In genomic region chrX:13939741-13940597, GRCh38 we compare ENCODE assay signal across 16 cellular contexts.
DNase-seq lines count a peak whose midpoint lies in the region; ATAC-seq and TF ChIP-seq lines count a peak whose summit lies in the region.
"Had no signal": no experiment of that assay in that cellular context is flagged by ENCODE, and none has a peak within 500 bp of the region (broad histone marks: within the 10 kb centered on the region; RNA-seq: fewer than 3 reads in every experiment).

No MANE protein-coding gene starts in this region.

- no peak overlapping the region for H3K14ac ChIP-seq in neuronal stem cell (ENCODE audit: low read length)

- TF ChIP-seq CTCF in dorsolateral prefrontal cortex (IDR thresholded peaks at IDR 0.05 in 54 of 56, conservative IDR thresholded peaks at IDR 0.05 in 2 of 56; ENCODE audit: low read depth in 1 of 56, partially characterized antibody in 56 of 56) (no peak), brain microvascular endothelial cell (IDR thresholded peaks at IDR 0.05; ENCODE audit: low read depth, low read length, missing control alignments) (no peak)

- H3K27ac ChIP-seq in dorsolateral prefrontal cortex: peak overlapping the region in 57 of 59 donors; percentile 51 to 98 (median 94)
- no peak overlapping the region for H3K27ac ChIP-seq in neuronal stem cell (replicated peaks; ENCODE audit: low read length)
- no peak overlapping the region for H3K27ac ChIP-seq in brain microvascular endothelial cell
- H3K27ac ChIP-seq: BLaER1 treated with 17β-estradiol and CSF1 and Interleukin-3, amounts not matched to agents 10 nM and 100 nM; ovary; thyroid gland had no signal

- H4K8ac ChIP-seq in neuronal stem cell (ENCODE audit: low read depth, low read length): no peak overlapping the region

- no peak overlapping the region for H3K4me2 ChIP-seq in neuronal stem cell (ENCODE audit: insufficient read depth, low read length, poor library complexity, severe bottlenecking)

- H3K4me3 ChIP-seq in dorsolateral prefrontal cortex: peak overlapping the region in 13 of 59 donors; percentile 3 to 81 (median 73)
- no peak overlapping the region for H3K4me3 ChIP-seq in neuronal stem cell (ENCODE audit: low read length in 2 of 2)
- H3K4me3 ChIP-seq in brain microvascular endothelial cell (ENCODE audit: low read depth, low read length): no peak overlapping the region
- H3K4me3 ChIP-seq: GM12878, ovary, thyroid gland had no signal

- no peak overlapping the region for H2AK5ac ChIP-seq in neuronal stem cell (ENCODE audit: low read depth, low read length)

- in situ Hi-C loops in brain microvascular endothelial cell (cut with HindIII; ENCODE audit: low pct_ligation_motif_present, low sequenced_read_pairs): no loop called here

- no peak overlapping the region for H4K91ac ChIP-seq in neuronal stem cell (ENCODE audit: low read depth, low read length, poor library complexity)

- intact Hi-C loops in dorsolateral prefrontal cortex (cut with DNase I): loop anchor here (2.0 to 5.0 kb wide), 3 partner anchors 38 to 89 kb away; partner anchors contain the start of gene GEMIN8 (in 1 of the 2)

- ATAC-seq in HG03108 (IDR thresholded peaks at IDR 0.05; ENCODE audit: unreplicated experiment) (no peak), GM18861 (IDR thresholded peaks at IDR 0.05; ENCODE audit: unreplicated experiment) (no peak)
- ATAC-seq: GM12878, Right ventricle myocardium inferior had no signal

- H3K9me3 ChIP-seq in neuronal stem cell (replicated peaks in 1 of 2; ENCODE audit: control insufficient read depth in 2 of 2, insufficient read depth in 1 of 2, low read depth in 1 of 2, low read length in 2 of 2): no peaks in the 10 kb centered on the region
- H3K9me3 ChIP-seq: ovary, thyroid gland had no signal

- H3K18ac ChIP-seq in neuronal stem cell (ENCODE audit: low read length): no peak overlapping the region

- H3K79me1 ChIP-seq in neuronal stem cell (ENCODE audit: low read depth, low read length): no peaks in the 10 kb centered on the region

- peaks cover 0 to 84% (median 38%) of the 10 kb centered on the region in 45 donors for H3K27me3 ChIP-seq in dorsolateral prefrontal cortex
- no peaks in the 10 kb centered on the region for H3K27me3 ChIP-seq in neuronal stem cell (ENCODE audit: control insufficient read depth in 3 of 3, insufficient read depth in 3 of 3, low read depth in 1 of 3, low read length in 3 of 3)
- peaks cover 13% of the 10 kb centered on the region for H3K27me3 ChIP-seq in brain microvascular endothelial cell (replicated peaks)
- H3K27me3 ChIP-seq: ovary had no signal

- peak; percentile 66 for DNase-seq in DMS79 treated with DMSO at 0.1 percent for 48 hours (lab: John Stamatoyannopoulos, UW)
- DNase-seq in NAMALWA (ENCODE audit: low spot score): peak; percentile 1
- no peak for DNase-seq in dorsolateral prefrontal cortex
- peak; percentile 9 for DNase-seq in neuronal stem cell (ENCODE audit: low spot score)
- DNase-seq in brain microvascular endothelial cell: no peak
- DNase-seq in epidermal melanocyte (ENCODE audit: insufficient read length, low spot score): no peak
- DNase-seq: activated CD4-positive, alpha-beta T cell treated with anti-CD3 and anti-CD28 coated beads, Interleukin-2, amount 50 U/mL, for 1 hour; activated T-cell treated with anti-CD3 and anti-CD28 coated beads, Interleukin-2, amount 50 U/mL, for 48 hours; NCI-H1105; ovary had no signal

- peaks cover 0 to 9% of the 10 kb centered on the region in 2 donors for H3K36me3 ChIP-seq in neuronal stem cell (replicated peaks in 1 of 2; ENCODE audit: control insufficient read depth in 2 of 2, insufficient read depth in 2 of 2, low read length in 2 of 2)
- H3K36me3 ChIP-seq in brain microvascular endothelial cell (replicated peaks): no peaks in the 10 kb centered on the region
- H3K36me3 ChIP-seq: BLaER1 treated with 17β-estradiol and CSF1 and Interleukin-3, amounts not matched to agents 10 nM and 100 nM; ovary; thyroid gland had no signal

- H2BK12ac ChIP-seq in neuronal stem cell (ENCODE audit: low read length): no peak overlapping the region

- H2BK15ac ChIP-seq in neuronal stem cell (ENCODE audit: low read length): no peak overlapping the region

- no peak overlapping the region for H3K9ac ChIP-seq in neuronal stem cell (ENCODE audit: low read depth, low read length, poor library complexity)
- H3K9ac ChIP-seq: BLaER1 treated with 17β-estradiol and CSF1 and Interleukin-3, amounts not matched to agents 10 nM and 100 nM had no signal

- no peak overlapping the region for H3K23ac ChIP-seq in neuronal stem cell (ENCODE audit: low read depth, low read length, poor library complexity)

- no peak overlapping the region for H2AFZ ChIP-seq in neuronal stem cell (ENCODE audit: low read length)

- no peak overlapping the region for H2BK120ac ChIP-seq in neuronal stem cell (ENCODE audit: low read depth, low read length)

- peaks cover 7 to 27% of the 10 kb centered on the region in 2 donors for H3K4me1 ChIP-seq in neuronal stem cell (ENCODE audit: control insufficient read depth in 2 of 2, insufficient read depth in 1 of 2, low read depth in 1 of 2, low read length in 2 of 2)

- H3K4ac ChIP-seq in neuronal stem cell (ENCODE audit: low read length): no peak overlapping the region

- no peak overlapping the region for H2BK5ac ChIP-seq in neuronal stem cell (ENCODE audit: low read length)

- no CpG with 5 or more reads among the region's 6 CpGs for WGBS in neuronal stem cell (ENCODE audit: extremely low coverage in 2 of 2, insufficient read length in 2 of 2, insufficient replicate concordance in 1 of 2), 2 donors

Comparison
In these comparisons a context has a peak if more than half of its experiments do, and no peak if none do; other contexts are left out.
1. DNase-seq: peak in DMS79 treated with DMSO at 0.1 percent for 48 hours (single experiment), NAMALWA (single experiment) and neuronal stem cell (single experiment); none in dorsolateral prefrontal cortex (0 of 10), brain microvascular endothelial cell (single experiment) and epidermal melanocyte (single experiment).
2. H3K27ac ChIP-seq: peak in dorsolateral prefrontal cortex (57 of 59); none in neuronal stem cell (single experiment) and brain microvascular endothelial cell (single experiment).